ENCODE assay signal across 26 cellular contexts in genomic region chr3:117463276-117463675, GRCh38.
"Had no signal": no experiment of that assay in that cellular context is flagged by ENCODE, and none has a peak within 500 bp of the region (broad histone marks: within the 10 kb centered on the region; RNA-seq: fewer than 3 reads in every experiment).

No MANE protein-coding gene starts in this region.

- ATAC-seq: activated T-cell treated with anti-CD3 and anti-CD28 coated beads, Interleukin-2, amount 50 U/mL, for 72 hours had no signal

- H3K27me3 Mint-ChIP-seq: activated naive CD4-positive, alpha-beta T cell treated with anti-CD3 and anti-CD28 coated beads, Interleukin-2, amount 50 U/mL, for 24 hours had no signal

- H3K9me3 Mint-ChIP-seq: activated naive CD4-positive, alpha-beta T cell treated with anti-CD3 and anti-CD28 coated beads, Interleukin-2, amount 50 U/mL, for 24 hours; endodermal cell; nephron progenitor cell; T-helper 1 cell treated with Interleukin-12 subunit alpha and Interleukin-12 subunit beta and Interleukin-4 antibody, amounts not matched to agents 30 μg/mL and 1 μg/mL, for 36 hours had no signal

- H3K36me3 Mint-ChIP-seq: activated naive CD4-positive, alpha-beta T cell treated with anti-CD3 and anti-CD28 coated beads, Interleukin-2, amount 50 U/mL, for 24 hours; immature natural killer cell had no signal

- H3K4me1 Mint-ChIP-seq: activated naive CD4-positive, alpha-beta T cell treated with anti-CD3 and anti-CD28 coated beads, Interleukin-2, amount 50 U/mL, for 24 hours; immature natural killer cell; nephron progenitor cell had no signal

- H3K27ac ChIP-seq: adrenal gland, cardiac muscle cell, epithelial cell of prostate, left ventricle myocardium inferior, prostate gland, right atrium auricular region, transverse colon, uterus had no signal

- DNase-seq: activated CD4-positive, alpha-beta T cell treated with anti-CD3 and anti-CD28 coated beads, Interleukin-2, amount 50 U/mL, for 1 hour; activated CD4-positive, CD25-positive, alpha-beta regulatory T cell treated with anti-CD3 and anti-CD28 coated beads, Interleukin-2, amount 50 U/mL, for 72 hours; activated CD8-positive, alpha-beta memory T cell treated with anti-CD3 and anti-CD28 coated beads for 24 hours; activated CD8-positive, alpha-beta memory T cell treated with anti-CD3 and anti-CD28 coated beads, Interleukin-2, amount 50 U/mL, for 48 hours; activated effector memory CD4-positive, alpha-beta T cell treated with anti-CD3 and anti-CD28 coated beads, Interleukin-2, amount 50 U/mL, for 16 hours; activated T-cell treated with anti-CD3 and anti-CD28 coated beads, Interleukin-2, amount 50 U/mL, for 72 hours; adrenal gland; dorsolateral prefrontal cortex; endodermal cell; immature natural killer cell; kidney glomerular epithelial cell; left ventricle myocardium inferior; mammary epithelial cell; midbrain; nephron progenitor cell; occipital lobe; stimulated activated CD4-positive, alpha-beta T cell treated with anti-CD3 and anti-CD28 coated beads, Interleukin-2, amount 100 ng/mL, for 24 hours; stimulated activated naive CD4-positive, alpha-beta T cell treated with Interleukin-2 at 50 U/mL for 16 hours; transverse colon; uterus had no signal

- H3K27ac Mint-ChIP-seq: activated naive CD4-positive, alpha-beta T cell treated with anti-CD3 and anti-CD28 coated beads, Interleukin-2, amount 50 U/mL, for 24 hours; activated T-cell treated with anti-CD3 and anti-CD28 coated beads, Interleukin-2, amount 50 U/mL, for 72 hours; endodermal cell; immature natural killer cell; nephron progenitor cell; T-helper 1 cell treated with Interleukin-12 subunit alpha and Interleukin-12 subunit beta and Interleukin-4 antibody, amounts not matched to agents 30 μg/mL and 1 μg/mL, for 36 hours had no signal

- H3K4me3 Mint-ChIP-seq: activated naive CD4-positive, alpha-beta T cell treated with anti-CD3 and anti-CD28 coated beads, Interleukin-2, amount 50 U/mL, for 24 hours; activated T-cell treated with anti-CD3 and anti-CD28 coated beads, Interleukin-2, amount 50 U/mL, for 72 hours; endodermal cell; immature natural killer cell; nephron progenitor cell; T-helper 1 cell treated with Interleukin-12 subunit alpha and Interleukin-12 subunit beta and Interleukin-4 antibody, amounts not matched to agents 30 μg/mL and 1 μg/mL, for 36 hours had no signal
